In the genomic region with DNA sequence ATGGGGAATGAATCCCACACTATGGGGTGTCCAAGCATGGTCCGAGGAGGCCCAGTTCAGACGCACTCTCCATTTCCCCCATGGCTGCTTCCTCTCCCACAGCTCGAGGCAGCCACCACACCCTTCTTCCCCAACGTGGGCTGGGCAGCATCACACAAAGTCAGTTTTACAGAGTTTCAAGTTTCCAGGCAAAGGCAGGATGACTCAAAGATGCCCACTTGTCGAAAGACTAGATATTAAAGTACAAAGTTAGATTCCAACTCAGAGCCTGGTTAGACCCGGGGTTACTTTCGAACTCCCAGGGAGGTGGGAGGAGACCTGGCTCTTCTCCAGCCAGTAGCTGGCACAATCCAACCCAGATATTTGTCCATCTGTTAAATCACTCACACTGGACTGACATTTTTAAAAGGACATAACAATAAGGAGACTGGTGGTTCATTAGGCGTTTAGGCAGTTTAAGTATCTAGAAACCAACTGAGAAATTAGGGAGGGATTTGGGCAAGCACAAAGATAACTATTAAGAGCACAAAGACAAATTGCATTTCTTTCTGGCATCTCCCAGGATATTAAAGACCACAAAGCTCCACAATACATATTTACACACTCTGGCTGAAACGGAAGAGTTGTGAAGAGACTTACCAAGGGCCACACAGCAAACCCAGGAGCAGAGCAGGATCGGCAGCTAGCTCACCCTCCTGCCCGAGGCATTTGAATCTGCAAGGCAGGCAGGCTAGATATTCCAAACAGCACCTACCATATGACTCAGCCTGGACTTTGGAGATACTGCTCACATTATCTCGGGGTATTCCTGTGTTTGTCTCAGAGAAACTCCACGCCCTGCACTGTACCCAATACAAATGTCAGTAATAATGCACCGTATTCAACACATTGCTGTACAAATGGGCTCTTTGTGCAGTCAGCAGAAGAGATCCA, we compare ENCODE assay signal across 8 cellular contexts. TPM values are rescaled to one million over a fixed set of nuclear protein-coding genes. Genes with fewer than 3 reads are reported as not detected.
DNase-seq lines count a peak whose midpoint lies in the region; ATAC-seq and TF ChIP-seq lines count a peak whose summit lies in the region.

No MANE protein-coding gene starts in this region.

- H3K4me3 ChIP-seq in Caco-2 (ENCODE audit: low read depth, low read length) = peak overlapping the region; percentile 20
- peak overlapping the region; percentile 23 for H3K4me3 ChIP-seq in SJCRH30

- H3K27me3 ChIP-seq in Caco-2 (replicated peaks; ENCODE audit: control insufficient read depth, insufficient read depth, low read length) (no peaks in the 10 kb centered on the region), SJCRH30 (no peaks in the 10 kb centered on the region)

- H3K4me1 ChIP-seq in Caco-2 = peaks cover 46% of the 10 kb centered on the region
- H3K4me1 ChIP-seq in SJCRH30 = peaks cover 26% of the 10 kb centered on the region

- CTCF ChIA-PET in Caco-2 (lab: Charles Lee) = no interaction called here

- no peak overlapping the region for H3K27ac Mint-ChIP-seq in Caco-2 (ENCODE audit: unreplicated experiment)
- peak overlapping the region; percentile 89 for H3K27ac Mint-ChIP-seq in neural crest cell (ENCODE audit: unreplicated experiment)

- POLR2A ChIA-PET in Caco-2 (lab: Charles Lee) = no interaction called here

- H3K4me3 Mint-ChIP-seq in Caco-2 (ENCODE audit: unreplicated experiment) = no peak overlapping the region
- no peak overlapping the region for H3K4me3 Mint-ChIP-seq in neural crest cell

- ATAC-seq in HG03457 (IDR thresholded peaks at IDR 0.05; ENCODE audit: unreplicated experiment) = no peak

- H3K36me3 ChIP-seq in Caco-2 (ENCODE audit: control insufficient read depth, insufficient read depth, low read length) (no peaks in the 10 kb centered on the region), SJCRH30 (no peaks in the 10 kb centered on the region)

- TF ChIP-seq CTCF in Caco-2 (IDR thresholded peaks at IDR 0.05; ENCODE audit: insufficient read depth in 1 of 2, low read depth in 1 of 2, low read length in 1 of 2, severe bottlenecking in 1 of 2, unreplicated experiment in 1 of 2) (no peak), neural crest cell (conservative IDR thresholded peaks at IDR 0.05) (no peak)

- intact Hi-C loops in Caco-2 (cut with micrococcal nuclease; ENCODE audit: unreplicated experiment) = no loop called here

- peak; percentile 49 to 62 for DNase-seq in Caco-2
- DNase-seq in SJCRH30 = peak; percentile 76 to 82
- DNase-seq in fibroblast of peridontal ligament (ENCODE audit: extremely low read depth) = peak; percentile 48
- DNase-seq in neural crest cell (ENCODE audit: low read depth, low spot score) = no peak
- no peak for DNase-seq in MV-4-11 (lab: John Stamatoyannopoulos, UW)
- DNase-seq in activated effector memory CD4-positive, alpha-beta T cell treated with Interleukin-2 at 50 U/mL for 16 hours = no peak
- no peak for DNase-seq in activated gamma-delta T cell (lab: John Stamatoyannopoulos, UW)

- H3K27ac ChIP-seq in SJCRH30 = peak overlapping the region; percentile 41

- H3K9me3 ChIP-seq in Caco-2 = no peaks in the 10 kb centered on the region
- H3K9me3 ChIP-seq in SJCRH30 (replicated peaks) = no peaks in the 10 kb centered on the region

- H3K4me1 Mint-ChIP-seq in Caco-2 (ENCODE audit: low read depth, unreplicated experiment) (peaks cover 8% of the 10 kb centered on the region), neural crest cell (peaks cover 2% of the 10 kb centered on the region)

- H3K9me3 Mint-ChIP-seq in Caco-2 (ENCODE audit: unreplicated experiment) = no peaks in the 10 kb centered on the region
- H3K9me3 Mint-ChIP-seq in neural crest cell = no peaks in the 10 kb centered on the region

- BruUV-seq in Caco-2 (replicated peaks; lab: Mats Ljungman, UMichigan) = TSS peak; percentile 71

- no peaks in the 10 kb centered on the region for H3K36me3 Mint-ChIP-seq in Caco-2 (ENCODE audit: insufficient read depth, unreplicated experiment)
- H3K36me3 Mint-ChIP-seq in neural crest cell (ENCODE audit: low read depth) = no peaks in the 10 kb centered on the region

- H3K27me3 Mint-ChIP-seq in Caco-2 (ENCODE audit: insufficient read depth, unreplicated experiment) = no peaks in the 10 kb centered on the region
- no peaks in the 10 kb centered on the region for H3K27me3 Mint-ChIP-seq in neural crest cell (ENCODE audit: low read depth)

RNA-seq across cellular contexts. Expression of gene TMCC3, which starts 34.8 kb away (rescaled TPM):
- total RNA-seq in Caco-2 (2022) = 2.1 and 4.3 TPM in 2 replicates
- 2.4 and 2.5 TPM in 2 replicates for total RNA-seq in SJCRH30 (2014; rRNA removed; shearing (Covaris generic))
- total RNA-seq in neural crest cell = 3.4 and 3.8 TPM in 2 replicates

Comparison
In these comparisons a context has a peak if more than half of its experiments do, and no peak if none do; other contexts are left out.
1. DNase-seq: peak in Caco-2 (2 of 2), SJCRH30 (2 of 2) and fibroblast of peridontal ligament (single experiment); none in neural crest cell (single experiment), MV-4-11 (single experiment), activated effector memory CD4-positive, alpha-beta T cell treated with Interleukin-2 at 50 U/mL for 16 hours (single experiment) and activated gamma-delta T cell (single experiment).